ENCODE assay signal across 22 cellular contexts in genomic region chr6:78533426-78533825, GRCh38.
"Had no signal": no experiment of that assay in that cellular context is flagged by ENCODE, and none has a peak within 500 bp of the region (broad histone marks: within the 10 kb centered on the region; RNA-seq: fewer than 3 reads in every experiment).

No MANE protein-coding gene starts in this region.

- H3K36me3 ChIP-seq: heart left ventricle, suprapubic skin, transverse colon, uterus had no signal

- H3K4me1 ChIP-seq: body of pancreas, heart left ventricle, suprapubic skin, transverse colon, uterus had no signal

- H3K27me3 ChIP-seq: body of pancreas, heart left ventricle, suprapubic skin, transverse colon, uterus had no signal

- H3K9me3 ChIP-seq: body of pancreas, suprapubic skin, transverse colon, uterus had no signal

- H3K27ac ChIP-seq: body of pancreas, dorsolateral prefrontal cortex, heart left ventricle, suprapubic skin, transverse colon, uterus had no signal

- DNase-seq: activated CD4-positive, alpha-beta T cell treated with anti-CD3 and anti-CD28 coated beads for 4 hours; activated CD4-positive, alpha-beta T cell treated with anti-CD3 and anti-CD28 coated beads, Interleukin-2, amount 50 U/mL, for 48 hours; activated CD4-positive, CD25-positive, alpha-beta regulatory T cell; activated effector memory CD4-positive, alpha-beta T cell treated with Interleukin-2 at 50 U/mL for 16 hours; activated naive CD4-positive, alpha-beta T cell treated with anti-CD3 and anti-CD28 coated beads for 36 hours; activated naive CD8-positive, alpha-beta T cell treated with anti-CD3 and anti-CD28 coated beads, Interleukin-2, amount 10 ng/mL, durations not matched to agents 7 days and 5 days; activated T-cell treated with anti-CD3 and anti-CD28 coated beads, Interleukin-2, amount 50 U/mL, for 48 hours; amygdala; body of pancreas; caudate nucleus; dorsolateral prefrontal cortex; effector memory CD8-positive, alpha-beta T cell; heart left ventricle; islet precursor cell; left cardiac atrium; naive thymus-derived CD4-positive, alpha-beta T cell; stimulated activated CD4-positive, alpha-beta T cell treated with anti-CD3 and anti-CD28 coated beads, Interleukin-1b, Interleukin-23, amount 100 ng/mL, for 48 hours; stimulated activated naive CD8-positive, alpha-beta T cell treated with anti-CD3 and anti-CD28 coated beads, Interleukin-15, amount 100 ng/mL, for 72 hours; T1000; transverse colon; uterus had no signal

- H3K4me3 ChIP-seq: body of pancreas, dorsolateral prefrontal cortex, heart left ventricle, suprapubic skin, transverse colon, uterus had no signal
